24 cellular contexts compared by ENCODE assay signal in genomic region chr18:9928646-9929259, GRCh38. TPM values are rescaled to one million over a fixed set of nuclear protein-coding genes. Genes with fewer than 3 reads are reported as not detected.
DNase-seq lines count a peak whose midpoint lies in the region; ATAC-seq and TF ChIP-seq lines count a peak whose summit lies in the region.
"Had no signal": no experiment of that assay in that cellular context is flagged by ENCODE, and none has a peak within 500 bp of the region (broad histone marks: within the 10 kb centered on the region; RNA-seq: fewer than 3 reads in every experiment).

No MANE protein-coding gene starts in this region.

- no peak overlapping the region for H4K91ac ChIP-seq in neuronal stem cell (ENCODE audit: low read depth, low read length, poor library complexity)

- DNase-seq in HCT116 (ENCODE audit: low read depth, low spot score), result no peak
- peak; percentile 63 for DNase-seq in mammary epithelial cell
- no peak for DNase-seq in neuronal stem cell (ENCODE audit: low spot score)
- DNase-seq in amygdala (lab: John Stamatoyannopoulos, UW), result no peak
- DNase-seq in GM03348 (ENCODE audit: low spot score), result no peak
- no peak for DNase-seq in NCI-H1694 treated with DMSO at 0.1 percent for 48 hours (lab: John Stamatoyannopoulos, UW)
- DNase-seq: activated CD4-positive, alpha-beta T cell treated with anti-CD3 and anti-CD28 coated beads, Interleukin-2, amount 50 U/mL, for 1 hour; activated CD8-positive, alpha-beta memory T cell treated with anti-CD3 and anti-CD28 coated beads, Interleukin-2, amount 10 ng/mL, durations not matched to agents 7 days and 5 days; body of pancreas; EL; foreskin melanocyte; lower lobe of right lung; NCI-H1092 treated with DMSO at 0.1 percent for 48 hours; NCI-H1930; NCI-H226; NCI-H748 treated with DMSO at 0.1 percent for 48 hours; stimulated activated CD4-positive, alpha-beta T cell treated with anti-CD3 and anti-CD28 coated beads, Interleukin-1b, Interleukin-23, amount 100 ng/mL, for 48 hours had no signal

- H3K79me2 ChIP-seq in HCT116 (ENCODE audit: insufficient read depth, low read length) (peaks cover 100% of the 10 kb centered on the region), mammary epithelial cell (ENCODE audit: insufficient read depth, low read length) (peaks cover 99% of the 10 kb centered on the region)

- WGBS in mammary epithelial cell (ENCODE audit: low coverage, missing lambda C conversion rate), result 49% methylated on average over 5 of the region's 5 CpGs
- WGBS in neuronal stem cell (ENCODE audit: extremely low coverage in 2 of 2, insufficient read length in 2 of 2, insufficient replicate concordance in 1 of 2), 2 donors, result no CpG with 5 or more reads among the region's 5 CpGs

- in situ Hi-C loops in mammary epithelial cell (cut with MboI; ENCODE audit: low sequenced_read_pairs in 2 of 2), result no loop called here

- TF ChIP-seq CTCF in HCT116 (IDR thresholded peaks at IDR 0.05 in 2 of 3, conservative IDR thresholded peaks at IDR 0.05 in 1 of 3; ENCODE audit: borderline replicate concordance in 1 of 3, insufficient read depth in 1 of 3, low read depth in 2 of 3, low read length in 2 of 3) (no peak), mammary epithelial cell (conservative IDR thresholded peaks at IDR 0.05 in 1 of 2, IDR thresholded peaks at IDR 0.05 in 1 of 2; ENCODE audit: extremely low read depth in 1 of 2, insufficient read depth in 1 of 2, low read depth in 1 of 2, low read length in 2 of 2) (no peak)

- no peak overlapping the region for H2BK12ac ChIP-seq in neuronal stem cell (ENCODE audit: low read length)

- H2AK5ac ChIP-seq in neuronal stem cell (ENCODE audit: low read depth, low read length), result no peak overlapping the region

- no peak for TF ChIP-seq POLR2A in HCT116 (IDR thresholded peaks at IDR 0.05; ENCODE audit: borderline replicate concordance, extremely low read depth, insufficient read depth, insufficient read length)

- POLR2A ChIA-PET in HCT116 (lab: Charles Lee), result no interaction called here

- no TSS peak for BruUV-seq in HCT116 (replicated peaks; lab: Mats Ljungman, UMichigan)
- no TSS peak for BruUV-seq in mammary epithelial cell (replicated peaks; lab: Mats Ljungman, UMichigan)

- H3K18ac ChIP-seq in neuronal stem cell (ENCODE audit: low read length), result no peak overlapping the region

- H2BK15ac ChIP-seq in neuronal stem cell (ENCODE audit: low read length), result no peak overlapping the region

- no peak overlapping the region for H3K27ac ChIP-seq in BLaER1 treated with 17β-estradiol and CSF1 and Interleukin-3, amounts not matched to agents 10 nM and 100 nM
- H3K27ac ChIP-seq in HCT116 (ENCODE audit: low read depth, low read length) (no peak overlapping the region), mammary epithelial cell (ENCODE audit: insufficient read depth, low read depth, low read length) (peak overlapping the region; percentile 57), neuronal stem cell (replicated peaks; ENCODE audit: low read length) (no peak overlapping the region)
- H3K27ac ChIP-seq: lower lobe of right lung, neural progenitor cell, prostate gland, vagina, VCaP had no signal

- ATAC-seq in HCT116, result no peak
- ATAC-seq: activated CD8-positive, alpha-beta memory T cell treated with anti-CD3 and anti-CD28 coated beads, Interleukin-2, amount 10 ng/mL, durations not matched to agents 7 days and 5 days; body of pancreas; Right ventricle myocardium inferior had no signal

- H3K23ac ChIP-seq in neuronal stem cell (ENCODE audit: low read depth, low read length, poor library complexity), result no peak overlapping the region

- H3K4ac ChIP-seq in neuronal stem cell (ENCODE audit: low read length), result no peak overlapping the region

- dilution Hi-C loops in mammary epithelial cell (cut with HindIII; ENCODE audit: low sequenced_read_pairs), result no loop called here

- intact Hi-C loops in HCT116 (cut with micrococcal nuclease) (no loop called here), mammary epithelial cell (cut with micrococcal nuclease) (no loop called here)

- H3K4me2 ChIP-seq in BLaER1 treated with 17β-estradiol and CSF1 and Interleukin-3, amounts not matched to agents 10 nM and 100 nM, result peak overlapping the region in 6 of 11 experiments; percentile 3 to 38 (median 13); a peak in 5 of 22 replicates
- H3K4me2 ChIP-seq in HCT116 (ENCODE audit: low read length), result 0 out of 2 replicates have a peak overlapping the region, but pooled peaks have one; percentile 13
- H3K4me2 ChIP-seq in mammary epithelial cell (ENCODE audit: insufficient read depth, low read depth, low read length), result peak overlapping the region; percentile 75
- peak overlapping the region; percentile 11 for H3K4me2 ChIP-seq in neuronal stem cell (ENCODE audit: insufficient read depth, low read length, poor library complexity, severe bottlenecking)
- H3K4me2 ChIP-seq: neural progenitor cell had no signal

- H3K36me3 ChIP-seq in BLaER1 treated with 17β-estradiol and CSF1 and Interleukin-3, amounts not matched to agents 10 nM and 100 nM, result peaks cover 23 to 28% (median 25%) of the 10 kb centered on the region in 11 experiments
- H3K36me3 ChIP-seq in HCT116 (ENCODE audit: control insufficient read depth in 1 of 2, insufficient read depth in 2 of 2, low read length in 2 of 2), result no peaks in the 10 kb centered on the region; a peak in 1 of 4 replicates
- peaks cover 6% of the 10 kb centered on the region for H3K36me3 ChIP-seq in mammary epithelial cell (ENCODE audit: insufficient read depth, low read length)
- H3K36me3 ChIP-seq in neuronal stem cell (replicated peaks in 1 of 2; ENCODE audit: control insufficient read depth in 2 of 2, insufficient read depth in 2 of 2, low read length in 2 of 2), result peaks cover 0 to 27% of the 10 kb centered on the region in 2 donors
- H3K36me3 ChIP-seq: neural progenitor cell, prostate gland had no signal

- H4K8ac ChIP-seq in neuronal stem cell (ENCODE audit: low read depth, low read length), result no peak overlapping the region

- H3K9ac ChIP-seq in BLaER1 treated with 17β-estradiol and CSF1 and Interleukin-3, amounts not matched to agents 10 nM and 100 nM, result no peak overlapping the region
- H3K9ac ChIP-seq in HCT116 (ENCODE audit: low read length) (no peak overlapping the region), mammary epithelial cell (ENCODE audit: insufficient read depth, low read length) (no peak overlapping the region), neuronal stem cell (ENCODE audit: low read depth, low read length, poor library complexity) (no peak overlapping the region)
- H3K9ac ChIP-seq: neural progenitor cell had no signal

- no peak overlapping the region for H3K14ac ChIP-seq in neuronal stem cell (ENCODE audit: low read length)

- no peak overlapping the region for H3K4me3 ChIP-seq in BLaER1 treated with 17β-estradiol and CSF1 and Interleukin-3, amounts not matched to agents 10 nM and 100 nM
- no peak overlapping the region for H3K4me3 ChIP-seq in HCT116 (replicated peaks in 1 of 2; ENCODE audit: low read depth in 1 of 2, low read length in 2 of 2)
- H3K4me3 ChIP-seq in mammary epithelial cell (replicated peaks in 1 of 3; ENCODE audit: insufficient read depth in 1 of 3, low read depth in 2 of 3, low read length in 3 of 3), result no peak overlapping the region
- no peak overlapping the region for H3K4me3 ChIP-seq in neuronal stem cell (ENCODE audit: low read length in 2 of 2)
- H3K4me3 ChIP-seq: body of pancreas, lower lobe of right lung, neural progenitor cell, prostate gland, vagina had no signal

- H2BK5ac ChIP-seq in neuronal stem cell (ENCODE audit: low read length), result no peak overlapping the region

- no peak for TF ChIP-seq RAD21 in HCT116 (IDR thresholded peaks at IDR 0.05; ENCODE audit: low read depth)

- RAD21 ChIA-PET in HCT116 (lab: Charles Lee; ENCODE audit: low non-redundant PET in 1 of 2, low total read pairs in 2 of 2, uncharacterized antibody in 2 of 2, unreplicated experiment in 2 of 2), result no interaction called here

- no peak overlapping the region for H2BK120ac ChIP-seq in neuronal stem cell (ENCODE audit: low read depth, low read length)

- no peaks in the 10 kb centered on the region for H3K79me1 ChIP-seq in neuronal stem cell (ENCODE audit: low read depth, low read length)

- CTCF ChIA-PET in HCT116 (lab: Charles Lee), result no interaction called here
- CTCF ChIA-PET in mammary epithelial cell (lab: Charles Lee; ENCODE audit: low non-redundant PET), result no interaction called here

- peaks cover 98 to 100% (median 100%) of the 10 kb centered on the region in 11 experiments for H4K20me1 ChIP-seq in BLaER1 treated with 17β-estradiol and CSF1 and Interleukin-3, amounts not matched to agents 10 nM and 100 nM
- H4K20me1 ChIP-seq in HCT116 (ENCODE audit: insufficient read depth) (peaks cover 73% of the 10 kb centered on the region; the same call in 1 of the 2 replicates), mammary epithelial cell (ENCODE audit: insufficient read depth, low read length) (peaks cover 27% of the 10 kb centered on the region)

- no peak overlapping the region for H2AFZ ChIP-seq in HCT116 (ENCODE audit: low read depth, low read length, poor library complexity, severe bottlenecking)
- H2AFZ ChIP-seq in mammary epithelial cell (ENCODE audit: low read depth, low read length), result no peak overlapping the region
- no peak overlapping the region for H2AFZ ChIP-seq in neuronal stem cell (ENCODE audit: low read length)
- H2AFZ ChIP-seq: neural progenitor cell had no signal

- no peaks in the 10 kb centered on the region for H3K27me3 ChIP-seq in BLaER1 treated with 17β-estradiol and CSF1 and Interleukin-3, amounts not matched to agents 10 nM and 100 nM
- H3K27me3 ChIP-seq in HCT116 (ENCODE audit: insufficient read depth, low read length) (no peaks in the 10 kb centered on the region), mammary epithelial cell (ENCODE audit: insufficient read depth, low read length) (no peaks in the 10 kb centered on the region), neuronal stem cell (ENCODE audit: control insufficient read depth in 3 of 3, insufficient read depth in 3 of 3, low read depth in 1 of 3, low read length in 3 of 3) (no peaks in the 10 kb centered on the region)
- H3K27me3 ChIP-seq: body of pancreas, neural progenitor cell, vagina had no signal

- H3K9me2 ChIP-seq in HCT116 (ENCODE audit: insufficient read depth), result no peaks in the 10 kb centered on the region

- peaks cover 20 to 93% (median 48%) of the 10 kb centered on the region in 10 experiments for H3K4me1 ChIP-seq in BLaER1 treated with 17β-estradiol and CSF1 and Interleukin-3, amounts not matched to agents 10 nM and 100 nM
- H3K4me1 ChIP-seq in HCT116 (ENCODE audit: control insufficient read depth in 1 of 2, insufficient read depth in 2 of 2, low read length in 2 of 2) (peaks cover 16 to 68% of the 10 kb centered on the region in 2 experiments), mammary epithelial cell (ENCODE audit: insufficient read depth, low read length) (peaks cover 41% of the 10 kb centered on the region), neuronal stem cell (ENCODE audit: control insufficient read depth in 2 of 2, insufficient read depth in 1 of 2, low read depth in 1 of 2, low read length in 2 of 2) (peaks cover 3 to 6% of the 10 kb centered on the region in 2 donors)
- H3K4me1 ChIP-seq: prostate gland had no signal

- H3K9me3 ChIP-seq in BLaER1 treated with 17β-estradiol and CSF1 and Interleukin-3, amounts not matched to agents 10 nM and 100 nM (replicated peaks in 1 of 11), result no peaks in the 10 kb centered on the region
- H3K9me3 ChIP-seq in HCT116 (ENCODE audit: control insufficient read depth in 1 of 2, insufficient read depth in 1 of 2, low read depth in 1 of 2, low read length in 2 of 2) (no peaks in the 10 kb centered on the region), mammary epithelial cell (replicated peaks; ENCODE audit: insufficient read depth, low read length) (no peaks in the 10 kb centered on the region), neuronal stem cell (replicated peaks in 1 of 2; ENCODE audit: control insufficient read depth in 2 of 2, insufficient read depth in 1 of 2, low read depth in 1 of 2, low read length in 2 of 2) (no peaks in the 10 kb centered on the region)
- H3K9me3 ChIP-seq: body of pancreas, lower lobe of right lung, prostate gland, vagina had no signal

RNA-seq across cellular contexts. Expression of gene VAPA, which starts 14.9 kb away (rescaled TPM):
- total RNA-seq in HCT116 (2021; ENCODE audit: unreplicated experiment) (295 TPM), mammary epithelial cell (100 to 1,000 TPM; 199 to 223 TPM)
- polyA plus RNA-seq in HCT116 (2012), result 170 and 206 TPM in 2 replicates
- 225 TPM for polyA plus RNA-seq in mammary epithelial cell
- polyA minus RNA-seq in mammary epithelial cell, result 311 TPM
- polyA plus RNA-seq in neuronal stem cell (2013, experiment 1 of 2), result 120 TPM
- polyA plus RNA-seq in neuronal stem cell (2013, experiment 2 of 2), result 126 TPM

RNA-seq across cellular contexts. Expression of gene TXNDC2, which starts 43.0 kb away (rescaled TPM):
- total RNA-seq in HCT116 (2021; ENCODE audit: unreplicated experiment) (0.12 TPM), mammary epithelial cell (not detected)
- 0.03 and 0.05 TPM in 2 replicates for polyA plus RNA-seq in HCT116 (2012)
- 0.09 TPM for polyA plus RNA-seq in mammary epithelial cell
- 0.67 TPM for polyA minus RNA-seq in mammary epithelial cell
- 0.06 TPM for polyA plus RNA-seq in neuronal stem cell (2013, experiment 1 of 2)
- polyA plus RNA-seq in neuronal stem cell (2013, experiment 2 of 2), result 0.06 TPM
- total RNA-seq: activated CD8-positive, alpha-beta memory T cell treated with anti-CD3 and anti-CD28 coated beads, Interleukin-2, amount 10 ng/mL, durations not matched to agents 7 days and 5 days; body of pancreas; Right ventricle myocardium inferior; skeletal muscle tissue had no signal

Comparison
In these comparisons a context has a peak if more than half of its experiments do, and no peak if none do; other contexts are left out.
1. H3K4me2 ChIP-seq: peak in every context shown above with its lines; median percentile 75 in mammary epithelial cell; 13 in BLaER1 treated with 17β-estradiol and CSF1 and Interleukin-3, amounts not matched to agents 10 nM and 100 nM; 13 in HCT116; 11 in neuronal stem cell.